23 cellular contexts compared by ENCODE assay signal in genomic region chr15:83324799-83325198, GRCh38. TPM values are rescaled to one million over a fixed set of nuclear protein-coding genes. Genes with fewer than 3 reads are reported as not detected.
"Had no signal": no experiment of that assay in that cellular context is flagged by ENCODE, and none has a peak within 500 bp of the region (broad histone marks: within the 10 kb centered on the region; RNA-seq: fewer than 3 reads in every experiment).

No MANE protein-coding gene starts in this region.

- ATAC-seq: effector memory CD8-positive, alpha-beta T cell; heart right ventricle; left colon; left ventricle myocardium superior; naive thymus-derived CD4-positive, alpha-beta T cell; psoas muscle; sciatic nerve; stimulated activated memory B cell treated with anti-CD40 and anti-IgM and Interleukin-4, amounts not matched to agents 10 μg/mL and 1 μg/mL and 100 μg/mL, for 72 hours had no signal

- H3K9me3 ChIP-seq: heart right ventricle, psoas muscle, spleen, tibial artery, upper lobe of left lung, uterus had no signal

- H3K36me3 ChIP-seq: heart right ventricle, spleen, tibial artery, upper lobe of left lung, uterus had no signal

- H3K27me3 ChIP-seq: upper lobe of left lung, uterus had no signal

- FAIRE-seq: colon, frontal cortex, islet of Langerhans had no signal

- H3K4me3 ChIP-seq: heart right ventricle, lung, psoas muscle, spleen, tibial artery, upper lobe of left lung, uterus had no signal

- H3K27ac ChIP-seq: heart right ventricle, psoas muscle, spleen, tibial artery, upper lobe of left lung, uterus had no signal

- DNase-seq: effector memory CD8-positive, alpha-beta T cell; erythroblast; heart right ventricle; hypothalamus; left colon; left ventricle myocardium superior; naive thymus-derived CD4-positive, alpha-beta T cell; nephron progenitor cell; psoas muscle; spleen; stimulated activated CD4-positive, alpha-beta T cell treated with anti-CD3 and anti-CD28 coated beads, Interleukin-15, amount 100 ng/mL, for 24 hours; stimulated activated CD4-positive, alpha-beta T cell treated with anti-CD3 and anti-CD28 coated beads, Interleukin-1b, Interleukin-23, amount 100 ng/mL, for 48 hours; stimulated activated CD4-positive, alpha-beta T cell treated with anti-CD3 and anti-CD28 coated beads, Interleukin-4, amount 100 ng/mL, for 24 hours; tibial artery; upper lobe of left lung; uterus had no signal

- H3K4me1 ChIP-seq: heart right ventricle, psoas muscle, spleen, tibial artery, upper lobe of left lung, uterus had no signal

RNA-seq across cellular contexts. Expression of gene BNC1, which starts 40.3 kb away (rescaled TPM):
- total RNA-seq: left colon; mononuclear cell; naive thymus-derived CD4-positive, alpha-beta T cell had no signal
- polyA plus RNA-seq: naive thymus-derived CD4-positive, alpha-beta T cell had no signal
